21 cellular contexts compared by ENCODE assay signal in genomic region chr1:228943436-228943835, GRCh38.
"Had no signal": no experiment of that assay in that cellular context is flagged by ENCODE, and none has a peak within 500 bp of the region (broad histone marks: within the 10 kb centered on the region; RNA-seq: fewer than 3 reads in every experiment).

No MANE protein-coding gene starts in this region.

- H3K4me3 Mint-ChIP-seq: IgD-negative memory B cell had no signal

- H3K9ac ChIP-seq: KMS-11 had no signal

- H3K4me2 ChIP-seq: KMS-11 had no signal

- H3K9me3 ChIP-seq: SJCRH30 had no signal

- H3K27ac Mint-ChIP-seq: IgD-negative memory B cell had no signal

- H3K9me3 Mint-ChIP-seq: IgD-negative memory B cell had no signal

- H3K4me3 ChIP-seq: K562, SJCRH30 had no signal

- H3K36me3 ChIP-seq: SJCRH30 had no signal

- DNase-seq: Kasumi-1, MM.1S, NCI-H1092 treated with DMSO at 0.1 percent for 48 hours, NCI-H1436, NCI-H187, NCI-H2029, NCI-H2081 treated with DMSO at 0.1 percent for 48 hours, NCI-H2171, NCI-H226, NCI-H510A, NCI-H69, NCI-H774, SHP77 treated with DMSO at 0.1 percent for 48 hours, SJCRH30 had no signal

- ATAC-seq: HepG2, K562, Panc1, Right ventricle myocardium inferior, SK-N-SH treated with all-trans-retinoic acid at 6 μM for 48 hours had no signal

- H3K27ac ChIP-seq: KMS-11, SJCRH30 had no signal

- H3K27me3 ChIP-seq: SJCRH30 had no signal

- H3K36me3 Mint-ChIP-seq: IgD-negative memory B cell had no signal
